Comparison of ENCODE assay signal across 8 cellular contexts in genomic region chr2:65320042-65320711, GRCh38.
DNase-seq lines count a peak whose midpoint lies in the region; ATAC-seq and TF ChIP-seq lines count a peak whose summit lies in the region.

No MANE protein-coding gene starts in this region.

- H3K4me1 ChIP-seq in left ventricle myocardium inferior (peaks cover 6% of the 10 kb centered on the region), spleen (peaks cover 0 to 4% (median 0%) of the 10 kb centered on the region in 6 donors)

- H3K4me3 ChIP-seq in WI38 (ENCODE audit: low read depth, low read length) (peak overlapping the region; percentile 34), left ventricle myocardium inferior (no peak overlapping the region), spleen (no peak overlapping the region)

- H3K27ac ChIP-seq in left ventricle myocardium inferior (replicated peaks) (peak overlapping the region; percentile 28), spleen (no peak overlapping the region)

- no peaks in the 10 kb centered on the region for H3K9me3 ChIP-seq in left ventricle myocardium inferior (replicated peaks)
- H3K9me3 ChIP-seq in spleen: no peaks in the 10 kb centered on the region

- intact Hi-C loops in left ventricle myocardium inferior (cut with micrococcal nuclease): no loop called here
- intact Hi-C loops in spleen (cut with DNase I; ENCODE audit: low total_unique reads): no loop called here

- ATAC-seq in GM19324 (IDR thresholded peaks at IDR 0.05; ENCODE audit: low FRiP score, unreplicated experiment): peak; percentile 58
- peak; percentile 69 for ATAC-seq in HG03175 (IDR thresholded peaks at IDR 0.05; ENCODE audit: unreplicated experiment)

- DNase-seq in Daoy (ENCODE audit: low read depth) (peak; percentile 76), left ventricle myocardium inferior (no peak), NCI-H1092 (lab: John Stamatoyannopoulos, UW) (no peak), spleen (no peak), NCI-H526 (lab: John Stamatoyannopoulos, UW) (no peak)

- TF ChIP-seq POLR2A in spleen (IDR thresholded peaks at IDR 0.05): no peak

- WGBS in spleen, 5 donors: 63 to 87% (median 77%) methylated on average over 9 of the region's 9 CpGs

- peak; percentile 67 for TF ChIP-seq CTCF in WI38 (IDR thresholded peaks at IDR 0.05; ENCODE audit: low read depth, low read length)
- peak; percentile 21 for TF ChIP-seq CTCF in left ventricle myocardium inferior (IDR thresholded peaks at IDR 0.05; ENCODE audit: borderline replicate concordance)
- TF ChIP-seq CTCF in spleen (IDR thresholded peaks at IDR 0.05 in 8 of 11, conservative IDR thresholded peaks at IDR 0.05 in 3 of 11): no peak

- no peaks in the 10 kb centered on the region for H3K27me3 ChIP-seq in left ventricle myocardium inferior (ENCODE audit: low read depth)
- H3K27me3 ChIP-seq in spleen (replicated peaks in 1 of 7): no peaks in the 10 kb centered on the region

- H3K36me3 ChIP-seq in left ventricle myocardium inferior (peaks cover 19% of the 10 kb centered on the region), spleen (peaks cover 0 to 24% (median 9%) of the 10 kb centered on the region in 6 donors)

Comparison
In these comparisons a context has a peak if more than half of its experiments do, and no peak if none do; other contexts are left out.
1. CTCF ChIP-seq: peak in WI38 (single experiment) and left ventricle myocardium inferior (single experiment); none in spleen (0 of 11).